1 cellular context compared by ENCODE assay signal in the genomic region with DNA sequence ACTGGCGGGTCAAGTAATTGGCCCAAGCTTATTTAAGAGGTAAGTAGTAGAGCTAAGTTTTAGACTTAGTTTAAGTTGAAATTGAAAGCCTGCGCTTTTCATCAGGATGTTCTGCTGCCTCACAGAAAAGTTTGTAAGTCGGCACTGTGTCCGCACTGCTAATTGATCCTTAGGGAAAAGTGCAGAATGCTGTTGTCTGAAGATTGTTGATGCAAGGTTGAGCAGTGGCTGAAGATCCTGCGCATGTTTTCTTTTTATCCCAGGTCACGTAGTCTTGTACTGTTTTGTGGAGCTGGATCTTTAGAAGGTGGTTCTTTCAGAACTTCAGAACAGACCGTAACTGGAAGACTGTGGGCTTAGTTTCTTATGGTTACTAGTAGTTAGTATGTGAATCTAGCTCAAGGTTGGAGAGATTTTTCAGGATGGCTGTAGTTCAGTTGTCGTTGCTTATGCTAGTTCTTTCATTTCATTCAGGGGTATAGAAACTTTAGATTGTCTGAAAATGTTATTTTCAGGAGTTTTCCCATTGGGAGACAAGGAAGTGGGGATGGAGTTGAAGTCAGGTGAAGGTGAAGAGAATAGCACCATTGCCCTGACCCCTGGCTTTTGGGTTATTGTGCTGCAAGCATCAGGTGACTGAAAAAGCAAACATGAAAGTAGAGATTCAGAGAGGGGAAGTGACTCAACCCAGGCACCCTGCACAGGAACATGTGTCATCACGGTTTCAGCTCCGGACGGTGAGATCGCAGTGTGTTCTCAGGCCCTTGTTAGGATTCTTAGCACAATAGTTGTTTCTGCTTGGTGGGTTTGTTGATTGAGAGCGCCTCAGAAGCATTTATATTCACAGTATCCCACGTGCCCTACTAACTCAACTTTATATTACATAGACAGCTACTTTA.
TF ChIP-seq lines count a peak whose summit lies in the region.

No MANE protein-coding gene starts in this region.

TF ChIP-seq in HepG2, 621 proteins besides CTCF, POLR2A, EP300 and RAD21 (continued from another document):
- TF ChIP-seq HMG20A (CRISPR knock-in tag; IDR thresholded peaks at IDR 0.05; ENCODE audit: borderline replicate concordance) (peak; percentile 80; the same call in 1 of the 2 replicates), ISL2 (CRISPR knock-in tag; IDR thresholded peaks at IDR 0.05) (0 out of 2 replicates have a peak, but pooled peaks have one; percentile 31), RARG (CRISPR knock-in tag; IDR thresholded peaks at IDR 0.05; ENCODE audit: low read depth) (no peak), ZBTB21 (CRISPR knock-in tag; IDR thresholded peaks at IDR 0.05) (peak; percentile 58; the same call in 1 of the 2 replicates), NFYC (CRISPR knock-in tag; IDR thresholded peaks at IDR 0.05) (0 out of 2 replicates have a peak, but pooled peaks have one; percentile 8), ZNF331 (CRISPR knock-in tag; IDR thresholded peaks at IDR 0.05) (peak; percentile 80), TEAD2 (CRISPR knock-in tag; IDR thresholded peaks at IDR 0.05) (no peak), FOXK1 (CRISPR knock-in tag; IDR thresholded peaks at IDR 0.05; ENCODE audit: borderline replicate concordance, low read depth) (peak; percentile 57; the same call in 1 of the 2 replicates), TCF7 (IDR thresholded peaks at IDR 0.05; ENCODE audit: low read depth) (peak; percentile 61; the same call in 1 of the 2 replicates), PHF21A (CRISPR knock-in tag; IDR thresholded peaks at IDR 0.05) (peak; percentile 44; the same call in 1 of the 2 replicates), MLX (CRISPR knock-in tag; IDR thresholded peaks at IDR 0.05) (0 out of 2 replicates have a peak, but pooled peaks have one; percentile 58), SPEN (CRISPR knock-in tag; IDR thresholded peaks at IDR 0.05; ENCODE audit: low read depth) (0 out of 2 replicates have a peak, but pooled peaks have one; percentile 44), MIER2 (CRISPR knock-in tag; IDR thresholded peaks at IDR 0.05) (0 out of 2 replicates have a peak, but pooled peaks have one; percentile 42), MXI1 (IDR thresholded peaks at IDR 0.05; ENCODE audit: borderline replicate concordance, low read depth, low read length) (peak; percentile 82; the same call in 1 of the 3 replicates), ZNF710 (CRISPR knock-in tag; IDR thresholded peaks at IDR 0.05; ENCODE audit: borderline replicate concordance) (peak; percentile 97), IKZF5 (CRISPR knock-in tag; IDR thresholded peaks at IDR 0.05) (peak; percentile 86), HOXA3 (CRISPR knock-in tag; IDR thresholded peaks at IDR 0.05) (peak; percentile 69)
- TF ChIP-seq, protein P1, sequence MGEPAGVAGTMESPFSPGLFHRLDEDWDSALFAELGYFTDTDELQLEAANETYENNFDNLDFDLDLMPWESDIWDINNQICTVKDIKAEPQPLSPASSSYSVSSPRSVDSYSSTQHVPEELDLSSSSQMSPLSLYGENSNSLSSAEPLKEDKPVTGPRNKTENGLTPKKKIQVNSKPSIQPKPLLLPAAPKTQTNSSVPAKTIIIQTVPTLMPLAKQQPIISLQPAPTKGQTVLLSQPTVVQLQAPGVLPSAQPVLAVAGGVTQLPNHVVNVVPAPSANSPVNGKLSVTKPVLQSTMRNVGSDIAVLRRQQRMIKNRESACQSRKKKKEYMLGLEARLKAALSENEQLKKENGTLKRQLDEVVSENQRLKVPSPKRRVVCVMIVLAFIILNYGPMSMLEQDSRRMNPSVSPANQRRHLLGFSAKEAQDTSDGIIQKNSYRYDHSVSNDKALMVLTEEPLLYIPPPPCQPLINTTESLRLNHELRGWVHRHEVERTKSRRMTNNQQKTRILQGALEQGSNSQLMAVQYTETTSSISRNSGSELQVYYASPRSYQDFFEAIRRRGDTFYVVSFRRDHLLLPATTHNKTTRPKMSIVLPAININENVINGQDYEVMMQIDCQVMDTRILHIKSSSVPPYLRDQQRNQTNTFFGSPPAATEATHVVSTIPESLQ (CRISPR knock-in tag; conservative IDR thresholded peaks at IDR 0.05): no peak
- TF ChIP-seq, protein P2, sequence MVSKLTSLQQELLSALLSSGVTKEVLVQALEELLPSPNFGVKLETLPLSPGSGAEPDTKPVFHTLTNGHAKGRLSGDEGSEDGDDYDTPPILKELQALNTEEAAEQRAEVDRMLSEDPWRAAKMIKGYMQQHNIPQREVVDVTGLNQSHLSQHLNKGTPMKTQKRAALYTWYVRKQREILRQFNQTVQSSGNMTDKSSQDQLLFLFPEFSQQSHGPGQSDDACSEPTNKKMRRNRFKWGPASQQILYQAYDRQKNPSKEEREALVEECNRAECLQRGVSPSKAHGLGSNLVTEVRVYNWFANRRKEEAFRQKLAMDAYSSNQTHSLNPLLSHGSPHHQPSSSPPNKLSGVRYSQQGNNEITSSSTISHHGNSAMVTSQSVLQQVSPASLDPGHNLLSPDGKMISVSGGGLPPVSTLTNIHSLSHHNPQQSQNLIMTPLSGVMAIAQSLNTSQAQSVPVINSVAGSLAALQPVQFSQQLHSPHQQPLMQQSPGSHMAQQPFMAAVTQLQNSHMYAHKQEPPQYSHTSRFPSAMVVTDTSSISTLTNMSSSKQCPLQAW (CRISPR knock-in tag; IDR thresholded peaks at IDR 0.05): peak; percentile 64
- TF ChIP-seq, protein P3, sequence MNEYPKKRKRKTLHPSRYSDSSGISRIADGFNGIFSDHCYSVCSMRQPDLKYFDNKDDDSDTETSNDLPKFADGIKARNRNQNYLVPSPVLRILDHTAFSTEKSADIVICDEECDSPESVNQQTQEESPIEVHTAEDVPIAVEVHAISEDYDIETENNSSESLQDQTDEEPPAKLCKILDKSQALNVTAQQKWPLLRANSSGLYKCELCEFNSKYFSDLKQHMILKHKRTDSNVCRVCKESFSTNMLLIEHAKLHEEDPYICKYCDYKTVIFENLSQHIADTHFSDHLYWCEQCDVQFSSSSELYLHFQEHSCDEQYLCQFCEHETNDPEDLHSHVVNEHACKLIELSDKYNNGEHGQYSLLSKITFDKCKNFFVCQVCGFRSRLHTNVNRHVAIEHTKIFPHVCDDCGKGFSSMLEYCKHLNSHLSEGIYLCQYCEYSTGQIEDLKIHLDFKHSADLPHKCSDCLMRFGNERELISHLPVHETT (CRISPR knock-in tag; conservative IDR thresholded peaks at IDR 0.05): no peak
- TF ChIP-seq, protein P4, sequence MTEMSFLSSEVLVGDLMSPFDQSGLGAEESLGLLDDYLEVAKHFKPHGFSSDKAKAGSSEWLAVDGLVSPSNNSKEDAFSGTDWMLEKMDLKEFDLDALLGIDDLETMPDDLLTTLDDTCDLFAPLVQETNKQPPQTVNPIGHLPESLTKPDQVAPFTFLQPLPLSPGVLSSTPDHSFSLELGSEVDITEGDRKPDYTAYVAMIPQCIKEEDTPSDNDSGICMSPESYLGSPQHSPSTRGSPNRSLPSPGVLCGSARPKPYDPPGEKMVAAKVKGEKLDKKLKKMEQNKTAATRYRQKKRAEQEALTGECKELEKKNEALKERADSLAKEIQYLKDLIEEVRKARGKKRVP (CRISPR knock-in tag; IDR thresholded peaks at IDR 0.05): peak in 1 of 2 experiments; percentile 85; a peak in 2 of 4 replicates
- TF ChIP-seq, protein P5, sequence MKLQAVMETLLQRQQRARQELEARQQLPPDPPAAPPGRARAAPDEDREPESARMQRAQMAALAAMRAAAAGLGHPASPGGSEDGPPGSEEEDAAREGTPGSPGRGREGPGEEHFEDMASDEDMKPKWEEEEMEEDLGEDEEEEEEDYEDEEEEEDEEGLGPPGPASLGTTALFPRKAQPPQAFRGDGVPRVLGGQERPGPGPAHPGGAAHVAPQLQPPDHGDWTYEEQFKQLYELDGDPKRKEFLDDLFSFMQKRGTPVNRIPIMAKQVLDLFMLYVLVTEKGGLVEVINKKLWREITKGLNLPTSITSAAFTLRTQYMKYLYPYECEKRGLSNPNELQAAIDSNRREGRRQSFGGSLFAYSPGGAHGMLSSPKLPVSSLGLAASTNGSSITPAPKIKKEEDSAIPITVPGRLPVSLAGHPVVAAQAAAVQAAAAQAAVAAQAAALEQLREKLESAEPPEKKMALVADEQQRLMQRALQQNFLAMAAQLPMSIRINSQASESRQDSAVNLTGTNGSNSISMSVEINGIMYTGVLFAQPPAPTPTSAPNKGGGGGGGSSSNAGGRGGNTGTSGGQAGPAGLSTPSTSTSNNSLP (IDR thresholded peaks at IDR 0.05; ENCODE audit: low read depth, low read length): peak; percentile 58; the same call in 1 of the 2 replicates
